ENCODE assay signal across 8 cellular contexts in the genomic region with DNA sequence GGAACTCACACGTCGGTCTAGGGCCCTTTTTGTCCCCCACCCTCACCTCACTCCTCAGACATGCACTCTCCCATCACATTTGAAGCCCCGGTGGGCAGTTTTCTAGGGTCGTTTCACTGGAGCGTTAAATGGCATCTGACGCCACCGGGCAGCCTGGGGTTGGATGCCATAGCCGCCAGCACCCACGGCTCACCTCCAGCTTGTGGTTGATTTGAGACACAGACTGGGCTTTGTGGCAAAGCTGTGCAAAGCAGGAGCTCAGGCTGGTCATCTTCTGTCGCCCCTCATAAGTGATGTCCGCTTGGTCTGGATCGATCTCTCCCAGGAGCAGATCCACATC. TPM values are rescaled to one million over a fixed set of nuclear protein-coding genes. Genes with fewer than 3 reads are reported as not detected.
DNase-seq lines count a peak whose midpoint lies in the region; ATAC-seq and TF ChIP-seq lines count a peak whose summit lies in the region.

No MANE protein-coding gene starts in this region.

- ATAC-seq in GM18867 (IDR thresholded peaks at IDR 0.05; ENCODE audit: unreplicated experiment) (peak; percentile 18), HG03066 (IDR thresholded peaks at IDR 0.05; ENCODE audit: low read depth, unreplicated experiment) (peak; percentile 15)

- H3K4me1 ChIP-seq in esophagus squamous epithelium (peaks cover 4 to 43% (median 18%) of the 10 kb centered on the region in 3 donors), neutrophil (ENCODE audit: control insufficient read depth in 1 of 2, insufficient read depth in 1 of 2, low read depth in 1 of 2, low read length in 1 of 2) (peaks cover 20 to 26% of the 10 kb centered on the region in 2 experiments)

- H3K9ac ChIP-seq in SK-N-MC (ENCODE audit: insufficient read length), result peak overlapping the region; percentile 87

- peak overlapping the region; percentile 94 for H3K27ac ChIP-seq in SK-N-MC
- H3K27ac ChIP-seq in esophagus squamous epithelium, result peak overlapping the region; percentile 82 to 97 (median 96)
- H3K27ac ChIP-seq in neutrophil, result peak overlapping the region; percentile 83

- intact Hi-C loops in esophagus squamous epithelium (cut with DNase I), result no loop called here

- DNase-seq in 8988T, result peak; percentile 14
- no peak for DNase-seq in SK-N-MC (ENCODE audit: low read depth, low spot score)
- DNase-seq in esophagus squamous epithelium (lab: John Stamatoyannopoulos, UW), result no peak
- DNase-seq in NCI-H2029 (lab: John Stamatoyannopoulos, UW), result no peak
- DNase-seq in AML-193 (lab: John Stamatoyannopoulos, UW), result no peak

- 0% methylated on average over 8 to 9 of the region's 12 CpGs for WGBS in esophagus squamous epithelium, 2 donors

- TF ChIP-seq CTCF in esophagus squamous epithelium (IDR thresholded peaks at IDR 0.05), result no peak
- TF ChIP-seq CTCF in neutrophil (IDR thresholded peaks at IDR 0.05), result no peak

- TF ChIP-seq POLR2A in esophagus squamous epithelium (IDR thresholded peaks at IDR 0.05), result no peak

- H3K27me3 ChIP-seq in esophagus squamous epithelium (no peaks in the 10 kb centered on the region), neutrophil (peaks cover 18% of the 10 kb centered on the region)

- H3K36me3 ChIP-seq in SK-N-MC (ENCODE audit: insufficient read depth, low read length), result peaks cover 33% of the 10 kb centered on the region
- peaks cover 0 to 22% (median 0%) of the 10 kb centered on the region in 3 donors for H3K36me3 ChIP-seq in esophagus squamous epithelium
- no peaks in the 10 kb centered on the region for H3K36me3 ChIP-seq in neutrophil

- peaks cover 13% of the 10 kb centered on the region; the same call in 1 of the 2 replicates for H3K9me3 ChIP-seq in SK-N-MC (ENCODE audit: low read depth, low read length)
- no peaks in the 10 kb centered on the region for H3K9me3 ChIP-seq in esophagus squamous epithelium
- H3K9me3 ChIP-seq in neutrophil, result no peaks in the 10 kb centered on the region

- H3K4me3 ChIP-seq in SK-N-MC (peak overlapping the region; percentile 83), esophagus squamous epithelium (peak overlapping the region; percentile 84 to 99 (median 92)), neutrophil (ENCODE audit: low read depth in 1 of 2, low read length in 1 of 2) (peak overlapping the region; percentile 98 to 99)

RNA-seq across cellular contexts. Expression of gene GOPC, which starts 0.5 kb away (rescaled TPM):
- total RNA-seq in esophagus squamous epithelium, result 10 to 100 TPM; 11.0 to 22.9 (median 16.7) TPM
